In the genomic region with DNA sequence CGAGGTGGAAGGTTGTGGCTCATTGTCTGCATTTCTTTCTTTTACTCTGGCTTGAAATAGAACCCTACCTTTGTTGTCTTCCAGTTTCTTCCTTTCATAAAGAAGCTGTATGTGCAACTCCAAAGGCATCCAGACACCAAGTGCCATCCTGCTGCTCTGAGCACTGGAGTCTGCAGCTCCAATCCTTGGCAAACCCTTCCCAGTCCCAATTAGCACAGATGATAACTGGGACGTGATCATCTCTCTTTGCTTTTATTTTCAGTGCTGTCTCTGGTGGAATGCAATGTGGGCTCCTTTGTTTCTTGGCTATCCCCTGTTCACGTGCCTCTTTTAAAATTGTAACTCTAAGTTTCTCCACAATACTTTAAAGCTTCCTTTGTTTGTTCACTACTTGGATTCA, we compare ENCODE assay signal across 23 cellular contexts.
"Had no signal": no experiment of that assay in that cellular context is flagged by ENCODE, and none has a peak within 500 bp of the region (broad histone marks: within the 10 kb centered on the region; RNA-seq: fewer than 3 reads in every experiment).

No MANE protein-coding gene starts in this region.

- H3K4me3 ChIP-seq: cardiac muscle cell, PC-9 had no signal

- FAIRE-seq: astrocyte, TTC549 had no signal

- H3K27me3 ChIP-seq: cardiac muscle cell had no signal

- H3K4me2 ChIP-seq: PC-9 had no signal

- ATAC-seq: activated T-helper 17 cell treated with anti-CD3 and anti-CD28 coated beads, Interleukin-2, amount 50 U/mL, for 72 hours; T-helper 17 cell had no signal

- H3K36me3 ChIP-seq: cardiac muscle cell had no signal

- H3K27ac ChIP-seq: cardiac muscle cell, PC-9 had no signal

- DNase-seq: activated CD4-positive, alpha-beta memory T cell treated with anti-CD3 and anti-CD28 coated beads, Interleukin-2, amount 10 ng/mL, durations not matched to agents 7 days and 5 days; activated CD4-positive, alpha-beta T cell treated with anti-CD3 and anti-CD28 coated beads, Interleukin-2, amount 50 U/mL, for 1 hour; activated CD4-positive, CD25-positive, alpha-beta regulatory T cell; activated gamma-delta T cell; activated naive CD4-positive, alpha-beta T cell treated with anti-CD3 and anti-CD28 coated beads for 36 hours; activated T-cell treated with anti-CD3 and anti-CD28 coated beads for 4 hours; activated T-cell treated with anti-CD3 and anti-CD28 coated beads, Interleukin-2, amount 50 U/mL, for 48 hours; amygdala; cerebellar nuclear complex; KG1; NCI-H1092; NCI-H1417; NCI-H2029; NCI-H345; NCI-H510A; PC-9; SIG-M5; T-helper 17 cell; T1000 had no signal

- H2AFZ ChIP-seq: PC-9 had no signal
